ENCODE assay signal across 31 cellular contexts in the genomic region with DNA sequence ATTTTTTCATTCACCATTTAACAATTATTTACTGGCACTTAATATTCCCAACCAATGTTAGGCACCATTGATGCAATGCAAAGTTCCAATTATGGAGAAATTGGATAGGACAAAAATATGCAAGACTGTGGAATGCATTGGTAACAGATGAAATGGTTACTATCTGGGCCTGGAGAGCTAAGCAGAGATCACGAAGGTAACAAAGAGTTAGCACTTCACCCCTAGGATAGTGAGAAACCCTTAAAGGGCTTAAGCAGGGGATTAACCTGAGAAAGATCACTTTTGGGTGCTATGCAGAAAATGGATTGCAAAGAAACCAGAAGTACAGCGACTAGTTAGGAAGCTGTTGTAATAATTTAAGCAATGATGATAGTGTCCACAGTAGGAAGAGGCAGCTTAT.
"Had no signal": no experiment of that assay in that cellular context is flagged by ENCODE, and none has a peak within 500 bp of the region (broad histone marks: within the 10 kb centered on the region; RNA-seq: fewer than 3 reads in every experiment).

No MANE protein-coding gene starts in this region.

- H3K4me1 Mint-ChIP-seq: natural killer cell; nephron; neural progenitor cell; stimulated activated memory B cell treated with anti-CD40 and anti-IgM and Interleukin-4, amounts not matched to agents 10 μg/mL and 1 μg/mL and 100 μg/mL, for 72 hours; stimulated activated naive CD8-positive, alpha-beta T cell treated with anti-CD3 and anti-CD28 coated beads, Interleukin-15, amount 100 ng/mL, for 72 hours had no signal

- ATAC-seq: natural killer cell; psoas muscle; right cardiac atrium; sciatic nerve; stimulated activated memory B cell treated with anti-CD40 and anti-IgM and Interleukin-4, amounts not matched to agents 10 μg/mL and 1 μg/mL and 100 μg/mL, for 72 hours; stimulated activated naive CD8-positive, alpha-beta T cell treated with anti-CD3 and anti-CD28 coated beads, Interleukin-15, amount 100 ng/mL, for 72 hours; stimulated activated naive CD8-positive, alpha-beta T cell treated with anti-CD3 and anti-CD28 coated beads, Interleukin-15, Interleukin-2, amounts not matched to agents 100 U/mL and 50 U/mL, for 24 hours; upper lobe of right lung had no signal

- H3K4me2 ChIP-seq: neural progenitor cell, smooth muscle cell had no signal

- H2AFZ ChIP-seq: neural progenitor cell, parathyroid adenoma had no signal

- H3K36me3 ChIP-seq: neural progenitor cell, ovary, spleen, suprapubic skin, tibial artery, transverse colon, upper lobe of right lung, uterus had no signal

- H3K9ac ChIP-seq: neural progenitor cell, parathyroid adenoma had no signal

- H3K27ac Mint-ChIP-seq: natural killer cell; nephron; neural progenitor cell; progenitor cell of endocrine pancreas; stimulated activated memory B cell treated with anti-CD40 and anti-IgM and Interleukin-4, amounts not matched to agents 10 μg/mL and 1 μg/mL and 100 μg/mL, for 72 hours; stimulated activated naive CD8-positive, alpha-beta T cell treated with anti-CD3 and anti-CD28 coated beads, Interleukin-15, amount 100 ng/mL, for 72 hours; type B pancreatic cell had no signal

- H3K27ac ChIP-seq: neural progenitor cell, ovary, parathyroid adenoma, psoas muscle, skin epidermis, spleen, suprapubic skin, testis, tibial artery, transverse colon, upper lobe of right lung, uterus had no signal

- H3K27me3 ChIP-seq: neural progenitor cell, ovary, spleen, suprapubic skin, testis, tibial artery, transverse colon, upper lobe of right lung, uterus had no signal

- H3K4me3 Mint-ChIP-seq: natural killer cell; nephron; neural progenitor cell; stimulated activated memory B cell treated with anti-CD40 and anti-IgM and Interleukin-4, amounts not matched to agents 10 μg/mL and 1 μg/mL and 100 μg/mL, for 72 hours; stimulated activated naive CD8-positive, alpha-beta T cell treated with anti-CD3 and anti-CD28 coated beads, Interleukin-15, amount 100 ng/mL, for 72 hours; type B pancreatic cell had no signal

- H3K27me3 Mint-ChIP-seq: progenitor cell of endocrine pancreas; stimulated activated memory B cell treated with anti-CD40 and anti-IgM and Interleukin-4, amounts not matched to agents 10 μg/mL and 1 μg/mL and 100 μg/mL, for 72 hours; stimulated activated naive CD8-positive, alpha-beta T cell treated with anti-CD3 and anti-CD28 coated beads, Interleukin-15, amount 100 ng/mL, for 72 hours; type B pancreatic cell had no signal

- DNase-seq: natural killer cell; occipital lobe; ovary; posterior cingulate gyrus; psoas muscle; right cardiac atrium; spleen; stimulated activated CD4-positive, alpha-beta T cell treated with anti-CD3 and anti-CD28 coated beads, Interleukin-12 subunit alpha, Interleukin-12 subunit beta, amount 100 ng/mL, for 4 hours; stimulated activated CD4-positive, alpha-beta T cell treated with anti-CD3 and anti-CD28 coated beads, Interleukin-1b, Interleukin-23, amount 100 ng/mL, for 48 hours; stimulated activated CD4-positive, alpha-beta T cell treated with anti-CD3 and anti-CD28 coated beads, Interleukin-4, amount 100 ng/mL, for 1 hour; stimulated activated CD4-positive, alpha-beta T cell treated with anti-CD3 and anti-CD28 coated beads, Interleukin-4, amount 100 ng/mL, for 4 hours; stimulated activated CD8-positive, alpha-beta memory T cell treated with anti-CD3 and anti-CD28 coated beads, Interleukin-4, amount 100 ng/mL, for 48 hours; stimulated activated naive CD4-positive, alpha-beta T cell; stimulated activated naive CD8-positive, alpha-beta T cell treated with anti-CD3 and anti-CD28 coated beads, Interleukin-15, amount 100 ng/mL, for 72 hours; stimulated activated naive CD8-positive, alpha-beta T cell treated with anti-CD3 and anti-CD28 coated beads, Interleukin-15, Interleukin-2, amounts not matched to agents 100 U/mL and 50 U/mL, for 24 hours; substantia nigra; testis; tibial artery; transverse colon; upper lobe of right lung; uterus had no signal

- H3K79me2 ChIP-seq: parathyroid adenoma had no signal

- H3K4me3 ChIP-seq: neural progenitor cell, ovary, psoas muscle, skin epidermis, smooth muscle cell, spleen, suprapubic skin, testis, tibial artery, transverse colon, upper lobe of right lung, uterus had no signal

- H3K36me3 Mint-ChIP-seq: natural killer cell; neural progenitor cell; stimulated activated memory B cell treated with anti-CD40 and anti-IgM and Interleukin-4, amounts not matched to agents 10 μg/mL and 1 μg/mL and 100 μg/mL, for 72 hours; type B pancreatic cell had no signal

- H3K4me1 ChIP-seq: neural progenitor cell, parathyroid adenoma, psoas muscle, spleen, suprapubic skin, testis, tibial artery, transverse colon, upper lobe of right lung, uterus had no signal

- H3K9me3 ChIP-seq: ovary, psoas muscle, spleen, suprapubic skin, testis, tibial artery, transverse colon, upper lobe of right lung, uterus had no signal

- H3K9me3 Mint-ChIP-seq: nephron; neural progenitor cell; stimulated activated memory B cell treated with anti-CD40 and anti-IgM and Interleukin-4, amounts not matched to agents 10 μg/mL and 1 μg/mL and 100 μg/mL, for 72 hours; stimulated activated naive CD8-positive, alpha-beta T cell treated with anti-CD3 and anti-CD28 coated beads, Interleukin-15, amount 100 ng/mL, for 72 hours; type B pancreatic cell had no signal
